11 cellular contexts compared by ENCODE assay signal in the genomic region with DNA sequence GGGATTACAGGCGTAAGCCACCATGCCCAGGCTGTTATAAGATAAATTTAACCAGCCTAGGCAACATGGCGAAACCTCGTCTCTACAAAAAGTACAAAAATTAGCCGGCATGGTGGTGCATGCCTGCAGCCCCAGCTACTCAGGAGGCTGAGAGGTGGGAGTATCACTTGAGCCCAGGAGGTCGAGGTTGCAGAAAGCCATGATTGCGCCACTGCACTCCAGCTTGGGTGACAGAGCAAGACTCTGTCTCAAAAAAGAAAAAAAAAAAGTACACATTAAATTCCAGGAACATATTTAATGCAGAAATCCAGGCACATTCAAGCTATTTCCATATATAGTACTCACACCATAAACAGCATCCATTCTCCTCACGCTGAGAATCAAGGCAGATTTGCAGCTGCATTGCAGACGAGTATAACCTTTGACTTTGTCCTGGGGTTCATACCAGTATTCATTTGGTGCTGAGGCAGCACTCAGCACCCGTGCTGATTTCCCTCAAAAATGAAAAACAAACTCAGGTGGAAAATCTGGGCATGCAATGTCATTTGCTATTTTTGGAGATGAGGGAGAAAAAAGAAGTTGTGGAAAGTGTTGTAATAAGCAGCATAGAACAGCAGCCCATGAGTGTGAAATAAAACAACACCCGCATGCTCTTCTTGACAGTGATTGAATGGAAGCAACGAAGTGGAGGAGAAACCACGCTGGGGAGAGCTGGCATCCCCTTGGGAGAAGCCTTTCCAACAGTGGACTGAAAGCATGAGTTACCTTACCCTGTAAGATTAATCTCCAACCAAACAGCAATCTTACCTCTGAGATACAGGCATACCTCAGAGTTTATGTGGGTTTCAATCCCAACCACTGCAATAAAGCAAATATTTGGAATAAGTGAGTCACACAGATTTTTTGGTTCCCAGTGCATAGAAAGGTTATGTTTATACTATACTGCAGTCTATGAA.
DNase-seq lines count a peak whose midpoint lies in the region; ATAC-seq and TF ChIP-seq lines count a peak whose summit lies in the region.
"Had no signal": no experiment of that assay in that cellular context is flagged by ENCODE, and none has a peak within 500 bp of the region (broad histone marks: within the 10 kb centered on the region; RNA-seq: fewer than 3 reads in every experiment).

No MANE protein-coding gene starts in this region.

- H3K4me3 Mint-ChIP-seq in nephron progenitor cell = no peak overlapping the region

- H3K4me3 ChIP-seq in BLaER1 (peak overlapping the region; percentile 34; the same call in 1 of the 2 replicates), HL-60 (replicated peaks; ENCODE audit: insufficient read depth, low read length) (no peak overlapping the region)
- H3K4me3 ChIP-seq: prostate gland had no signal

- DNase-seq in HL-60 (ENCODE audit: low read depth in 1 of 2, low spot score in 1 of 2) = peak in 1 of 2 experiments; percentile 65
- DNase-seq in astrocyte of the hippocampus (ENCODE audit: low read depth, low spot score) = peak; percentile 89
- DNase-seq in nephron progenitor cell = peak; percentile 25
- no peak for DNase-seq in NCI-H526 treated with DMSO at 0.1 percent for 48 hours (lab: John Stamatoyannopoulos, UW)
- no peak for DNase-seq in NCI-H146 treated with DMSO at 0.1 percent for 48 hours (lab: John Stamatoyannopoulos, UW; ENCODE audit: unreplicated experiment)
- DNase-seq: NCI-H2029 had no signal

- H3K27ac Mint-ChIP-seq in nephron progenitor cell = no peak overlapping the region

- no peaks in the 10 kb centered on the region for H3K36me3 ChIP-seq in BLaER1
- H3K36me3 ChIP-seq: prostate gland had no signal

- peak overlapping the region; percentile 88 for H3K4me2 ChIP-seq in BLaER1

- no peak for ATAC-seq in HG03439 (IDR thresholded peaks at IDR 0.05; ENCODE audit: unreplicated experiment)
- ATAC-seq in GM19452 (IDR thresholded peaks at IDR 0.05; ENCODE audit: unreplicated experiment) = no peak

- H3K36me3 Mint-ChIP-seq in nephron progenitor cell (ENCODE audit: low read depth) = no peaks in the 10 kb centered on the region

- no peaks in the 10 kb centered on the region for H4K20me1 ChIP-seq in BLaER1

- H3K9ac ChIP-seq in BLaER1 = peak overlapping the region; percentile 39; the same call in 1 of the 2 replicates

- peaks cover 2% of the 10 kb centered on the region for H3K27me3 Mint-ChIP-seq in nephron progenitor cell (ENCODE audit: low read depth, poor library complexity)

- H3K9me3 Mint-ChIP-seq in nephron progenitor cell = no peaks in the 10 kb centered on the region

- H3K9me3 ChIP-seq in BLaER1 = peaks cover 4% of the 10 kb centered on the region
- H3K9me3 ChIP-seq: prostate gland had no signal

- TF ChIP-seq CTCF in HL-60 (IDR thresholded peaks at IDR 0.05; ENCODE audit: insufficient read depth, low read length) (no peak), nephron progenitor cell (IDR thresholded peaks at IDR 0.05) (no peak)

- H3K27me3 ChIP-seq in BLaER1 = no peaks in the 10 kb centered on the region
- no peaks in the 10 kb centered on the region for H3K27me3 ChIP-seq in HL-60 (ENCODE audit: insufficient read depth, poor library complexity, severe bottlenecking)

- H3K4me1 Mint-ChIP-seq in nephron progenitor cell = peaks cover 21% of the 10 kb centered on the region

- H3K4me1 ChIP-seq in BLaER1 = peaks cover 88% of the 10 kb centered on the region
- H3K4me1 ChIP-seq: prostate gland had no signal

- H3K27ac ChIP-seq in BLaER1 (peak overlapping the region; percentile 78), HL-60 (replicated peaks) (peak overlapping the region; percentile 54)
- H3K27ac ChIP-seq: epithelial cell of prostate, prostate gland had no signal

Comparison
In these comparisons a context has a peak if more than half of its experiments do, and no peak if none do; other contexts are left out.
1. DNase-seq: peak in astrocyte of the hippocampus (single experiment) and nephron progenitor cell (single experiment); none in NCI-H526 treated with DMSO at 0.1 percent for 48 hours (single experiment) and NCI-H146 treated with DMSO at 0.1 percent for 48 hours (single experiment).